ENCODE assay signal across 8 cellular contexts in the genomic region with DNA sequence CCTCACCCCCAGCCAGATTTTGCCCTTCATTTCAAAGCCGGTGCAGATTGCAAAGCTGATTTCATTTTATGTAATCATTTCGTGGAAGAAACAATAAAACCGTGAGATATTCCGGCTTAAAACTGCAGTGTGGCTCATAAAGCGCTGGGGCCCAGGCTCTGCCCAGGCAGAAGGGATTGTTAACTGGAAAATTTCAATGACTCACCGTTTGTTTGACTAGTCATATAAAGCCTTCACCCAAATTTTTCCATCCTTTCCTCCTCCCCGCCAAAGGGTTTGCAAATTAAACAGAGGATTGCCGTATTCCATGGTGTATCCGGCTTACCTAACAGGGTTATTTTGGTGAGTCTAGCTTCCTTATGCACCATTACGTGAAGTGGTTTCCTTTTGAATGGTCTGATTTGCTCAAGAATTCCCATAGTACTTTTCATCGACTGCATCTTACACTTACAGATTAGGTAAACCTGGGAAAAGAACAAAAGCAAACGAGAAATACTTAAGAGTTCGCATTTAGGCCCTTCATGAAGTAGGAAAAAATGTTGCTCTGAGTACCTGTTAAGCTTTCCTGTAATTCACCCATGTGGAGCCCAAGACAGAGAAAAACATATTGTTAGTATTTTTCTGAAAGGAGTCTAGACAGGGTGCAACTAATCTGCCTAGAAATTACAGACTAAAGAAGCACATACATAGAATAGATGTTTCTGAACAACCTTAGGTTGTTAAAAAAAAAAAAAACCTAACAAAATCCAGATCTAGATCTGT. TPM values are rescaled to one million over a fixed set of nuclear protein-coding genes. Genes with fewer than 3 reads are reported as not detected.
A peak's percentile ranks its signal among the peaks of the same experiment; 100 is the strongest.
DNase-seq lines count a peak whose midpoint lies in the region; ATAC-seq and TF ChIP-seq lines count a peak whose summit lies in the region.

No MANE protein-coding gene starts in this region.

- no peaks in the 10 kb centered on the region for H3K27me3 Mint-ChIP-seq in IgD-negative memory B cell
- no peaks in the 10 kb centered on the region for H3K27me3 Mint-ChIP-seq in activated naive CD8-positive, alpha-beta T cell treated with anti-CD3 and anti-CD28 coated beads, Interleukin-2, amount 50 U/mL, for 24 hours
- H3K27me3 Mint-ChIP-seq in stimulated activated naive CD8-positive, alpha-beta T cell treated with anti-CD3 and anti-CD28 coated beads, Interleukin-15, amount 100 ng/mL, for 72 hours = no peaks in the 10 kb centered on the region

- H3K4me3 Mint-ChIP-seq in IgD-negative memory B cell = peak overlapping the region; percentile 85 to 97 (median 90)
- H3K4me3 Mint-ChIP-seq in activated naive CD8-positive, alpha-beta T cell treated with anti-CD3 and anti-CD28 coated beads, Interleukin-2, amount 50 U/mL, for 24 hours = peak overlapping the region; percentile 85
- H3K4me3 Mint-ChIP-seq in stimulated activated naive CD8-positive, alpha-beta T cell treated with anti-CD3 and anti-CD28 coated beads, Interleukin-15, amount 100 ng/mL, for 72 hours = peak overlapping the region; percentile 90 to 91

- no peak for ATAC-seq in activated naive CD8-positive, alpha-beta T cell treated with anti-CD3 and anti-CD28 coated beads, Interleukin-2, amount 50 U/mL, for 24 hours
- ATAC-seq in stimulated activated naive CD8-positive, alpha-beta T cell treated with anti-CD3 and anti-CD28 coated beads, Interleukin-15, amount 100 ng/mL, for 72 hours = no peak
- no peak for ATAC-seq in HG02763 (IDR thresholded peaks at IDR 0.05; ENCODE audit: unreplicated experiment)
- no peak for ATAC-seq in GM19324 (IDR thresholded peaks at IDR 0.05; ENCODE audit: low FRiP score, unreplicated experiment)

- intact Hi-C loops in lower leg skin (cut with DNase I; ENCODE audit: low total_unique reads) = loop anchor here (5.0 kb wide), 1 partner anchor 801 kb away; no protein-coding TSS in a partner anchor

- H3K4me1 Mint-ChIP-seq in IgD-negative memory B cell = peaks cover 21 to 26% (median 23%) of the 10 kb centered on the region in 3 donors
- peaks cover 37% of the 10 kb centered on the region for H3K4me1 Mint-ChIP-seq in activated naive CD8-positive, alpha-beta T cell treated with anti-CD3 and anti-CD28 coated beads, Interleukin-2, amount 50 U/mL, for 24 hours
- peaks cover 37% of the 10 kb centered on the region for H3K4me1 Mint-ChIP-seq in stimulated activated naive CD8-positive, alpha-beta T cell treated with anti-CD3 and anti-CD28 coated beads, Interleukin-15, amount 100 ng/mL, for 72 hours

- peak overlapping the region in 2 of 3 donors; percentile 93 to 95 for H3K27ac Mint-ChIP-seq in IgD-negative memory B cell
- peak overlapping the region; percentile 92 for H3K27ac Mint-ChIP-seq in activated naive CD8-positive, alpha-beta T cell treated with anti-CD3 and anti-CD28 coated beads, Interleukin-2, amount 50 U/mL, for 24 hours
- peak overlapping the region; percentile 84 to 95 for H3K27ac Mint-ChIP-seq in stimulated activated naive CD8-positive, alpha-beta T cell treated with anti-CD3 and anti-CD28 coated beads, Interleukin-15, amount 100 ng/mL, for 72 hours

- no peak overlapping the region for H3K4me3 ChIP-seq in lower leg skin (ENCODE audit: low read depth, poor library complexity, severe bottlenecking)

- peaks cover 5% of the 10 kb centered on the region for H3K36me3 Mint-ChIP-seq in IgD-negative memory B cell
- peaks cover 26% of the 10 kb centered on the region for H3K36me3 Mint-ChIP-seq in activated naive CD8-positive, alpha-beta T cell treated with anti-CD3 and anti-CD28 coated beads, Interleukin-2, amount 50 U/mL, for 24 hours (ENCODE audit: low read depth)

- peak; percentile 72 for DNase-seq in COLO668 (lab: John Stamatoyannopoulos, UW; ENCODE audit: unreplicated experiment)
- DNase-seq in activated naive CD8-positive, alpha-beta T cell treated with anti-CD3 and anti-CD28 coated beads, Interleukin-2, amount 50 U/mL, for 24 hours = no peak
- peak; percentile 67 for DNase-seq in inferior parietal cortex (ENCODE audit: extremely low spot score)
- no peak for DNase-seq in stimulated activated naive CD8-positive, alpha-beta T cell treated with anti-CD3 and anti-CD28 coated beads, Interleukin-15, amount 100 ng/mL, for 72 hours
- DNase-seq in lower leg skin (ENCODE audit: low spot score in 2 of 2) = no peak

- TF ChIP-seq POLR2A in lower leg skin (IDR thresholded peaks at IDR 0.05) = no peak

- TF ChIP-seq CTCF in lower leg skin (IDR thresholded peaks at IDR 0.05) = no peak

- H3K9me3 Mint-ChIP-seq in IgD-negative memory B cell = peaks cover 0 to 2% (median 0%) of the 10 kb centered on the region in 3 donors
- H3K9me3 Mint-ChIP-seq in activated naive CD8-positive, alpha-beta T cell treated with anti-CD3 and anti-CD28 coated beads, Interleukin-2, amount 50 U/mL, for 24 hours = no peaks in the 10 kb centered on the region
- H3K9me3 Mint-ChIP-seq in stimulated activated naive CD8-positive, alpha-beta T cell treated with anti-CD3 and anti-CD28 coated beads, Interleukin-15, amount 100 ng/mL, for 72 hours = no peaks in the 10 kb centered on the region

- WGBS in lower leg skin, 2 donors = 35 to 44% methylated on average over 13 of the region's 13 CpGs

RNA-seq across cellular contexts. Expression of a gene that starts 0.9 kb away (rescaled TPM):
- 77.7 TPM for polyA plus RNA-seq in IgD-negative memory B cell
- 10 to 100 TPM; 38.6 to 55.3 (median 52.0) TPM for total RNA-seq in lower leg skin

RNA-seq across cellular contexts. Expression of a gene that starts 25.1 kb away (rescaled TPM):
- polyA plus RNA-seq in IgD-negative memory B cell = 0.74 TPM
- total RNA-seq in lower leg skin = 10 to 100 TPM in 1 of 4 donors, 1 to 10 TPM in 3; 4.1 to 12.9 (median 5.2) TPM

RNA-seq across cellular contexts. Expression of a gene that starts 48.3 kb away (rescaled TPM):
- polyA plus RNA-seq in IgD-negative memory B cell = 83.0 TPM
- not detected for total RNA-seq in lower leg skin

RNA-seq across cellular contexts. Expression of a gene that starts 59.8 kb away (rescaled TPM):
- polyA plus RNA-seq in IgD-negative memory B cell = 68.3 TPM
- 10 to 100 TPM; 19.3 to 24.8 (median 23.9) TPM for total RNA-seq in lower leg skin

Comparison
In these comparisons a context has a peak if more than half of its experiments do, and no peak if none do; other contexts are left out.
1. DNase-seq: peak in COLO668 (single experiment) and inferior parietal cortex (single experiment); none in activated naive CD8-positive, alpha-beta T cell treated with anti-CD3 and anti-CD28 coated beads, Interleukin-2, amount 50 U/mL, for 24 hours (single experiment), stimulated activated naive CD8-positive, alpha-beta T cell treated with anti-CD3 and anti-CD28 coated beads, Interleukin-15, amount 100 ng/mL, for 72 hours (0 of 2) and lower leg skin (0 of 2).
2. Peak in every context shown above with its lines, with median percentiles within 50 percentile points of each other: H3K27ac Mint-ChIP-seq and H3K4me3 Mint-ChIP-seq.